Comparison of ENCODE assay signal across 12 cellular contexts in the genomic region with DNA sequence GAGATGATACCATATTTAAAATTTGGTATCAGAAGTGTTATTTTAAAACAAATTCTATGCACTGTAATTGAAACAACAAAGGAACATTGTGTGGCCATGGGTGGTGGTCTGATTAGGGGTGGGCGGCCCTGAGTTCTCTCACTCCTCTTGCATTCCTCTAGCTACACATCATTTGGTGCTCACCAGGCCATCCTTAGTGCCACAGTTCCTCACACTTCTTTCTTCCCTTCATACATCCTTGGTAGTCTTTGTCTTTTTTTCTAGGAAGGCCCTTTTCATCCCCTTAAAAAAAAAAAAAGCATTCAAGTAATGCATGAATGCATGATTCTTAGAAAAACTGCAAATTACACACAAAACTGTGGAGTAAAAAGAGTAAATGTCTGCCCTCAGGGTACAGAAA. TPM values are rescaled to one million over a fixed set of nuclear protein-coding genes. Genes with fewer than 3 reads are reported as not detected.
A peak's percentile ranks its signal among the peaks of the same experiment; 100 is the strongest.
DNase-seq lines count a peak whose midpoint lies in the region; ATAC-seq and TF ChIP-seq lines count a peak whose summit lies in the region.
"Had no signal": no experiment of that assay in that cellular context is flagged by ENCODE, and none has a peak within 500 bp of the region (broad histone marks: within the 10 kb centered on the region; RNA-seq: fewer than 3 reads in every experiment).

No MANE protein-coding gene starts in this region.

- H2AFZ ChIP-seq in mammary epithelial cell (ENCODE audit: low read depth, low read length): no peak overlapping the region

- H3K9me3 Mint-ChIP-seq in nephron: no peaks in the 10 kb centered on the region

- in situ Hi-C loops in mammary epithelial cell (cut with MboI; ENCODE audit: low sequenced_read_pairs in 2 of 2): no loop called here

- H3K9me3 ChIP-seq in BLaER1 treated with 17β-estradiol and CSF1 and Interleukin-3, amounts not matched to agents 10 nM and 100 nM (replicated peaks in 1 of 11): peaks cover 0 to 5% (median 0%) of the 10 kb centered on the region in 11 experiments; a peak in 2 of 22 replicates
- H3K9me3 ChIP-seq in HUES64 (ENCODE audit: insufficient read depth, low read depth, low read length) (no peaks in the 10 kb centered on the region), mammary epithelial cell (replicated peaks; ENCODE audit: insufficient read depth, low read length) (no peaks in the 10 kb centered on the region)

- H3K27me3 ChIP-seq in BLaER1 treated with 17β-estradiol and CSF1 and Interleukin-3, amounts not matched to agents 10 nM and 100 nM: no peaks in the 10 kb centered on the region
- H3K27me3 ChIP-seq in HUES64 (ENCODE audit: insufficient read depth, low read length) (no peaks in the 10 kb centered on the region), mammary epithelial cell (ENCODE audit: insufficient read depth, low read length) (no peaks in the 10 kb centered on the region)

- peaks cover 65% of the 10 kb centered on the region for H3K79me2 ChIP-seq in mammary epithelial cell (ENCODE audit: insufficient read depth, low read length)

- CTCF ChIA-PET in mammary epithelial cell (lab: Charles Lee; ENCODE audit: low non-redundant PET): interaction anchor here (0.7 kb wide), 1 partner anchor 265 kb away, joined by 3 read pairs; no protein-coding TSS in a partner anchor

- ATAC-seq in HG03196 (IDR thresholded peaks at IDR 0.05; ENCODE audit: unreplicated experiment): no peak

- no peak overlapping the region for H3K27ac ChIP-seq in BLaER1 treated with 17β-estradiol and CSF1 and Interleukin-3, amounts not matched to agents 10 nM and 100 nM
- peak overlapping the region; percentile 34 for H3K27ac ChIP-seq in HUES64 (ENCODE audit: low read depth, low read length)
- H3K27ac ChIP-seq in mammary epithelial cell (ENCODE audit: insufficient read depth, low read depth, low read length): peak overlapping the region; percentile 69

- WGBS in HUES64: no CpG with 5 or more reads among the region's 1 CpG
- WGBS in mammary epithelial cell (ENCODE audit: low coverage, missing lambda C conversion rate): 100% methylated on average over 1 of the region's 1 CpG

- H3K36me3 ChIP-seq in BLaER1 treated with 17β-estradiol and CSF1 and Interleukin-3, amounts not matched to agents 10 nM and 100 nM: peaks cover 0 to 63% (median 32%) of the 10 kb centered on the region in 11 experiments; a peak in 15 of 22 replicates
- H3K36me3 ChIP-seq in HUES64 (ENCODE audit: insufficient read depth, low read length) (peaks cover 24% of the 10 kb centered on the region), mammary epithelial cell (ENCODE audit: insufficient read depth, low read length) (peaks cover 9% of the 10 kb centered on the region)

- peaks cover 0 to 37% (median 0%) of the 10 kb centered on the region in 11 experiments; a peak in 8 of 22 replicates for H4K20me1 ChIP-seq in BLaER1 treated with 17β-estradiol and CSF1 and Interleukin-3, amounts not matched to agents 10 nM and 100 nM
- H4K20me1 ChIP-seq in mammary epithelial cell (ENCODE audit: insufficient read depth, low read length): no peaks in the 10 kb centered on the region

- BruUV-seq in mammary epithelial cell (replicated peaks; lab: Mats Ljungman, UMichigan): no TSS peak

- intact Hi-C loops in mammary epithelial cell (cut with micrococcal nuclease): no loop called here

- no peaks in the 10 kb centered on the region for H3K27me3 Mint-ChIP-seq in nephron (ENCODE audit: low read depth)

- peaks cover 40% of the 10 kb centered on the region for H3K4me1 Mint-ChIP-seq in nephron

- peak overlapping the region; percentile 71 to 88 (median 82) for H3K4me3 Mint-ChIP-seq in nephron

- peaks cover 34% of the 10 kb centered on the region for H3K36me3 Mint-ChIP-seq in nephron (ENCODE audit: low read depth)

- dilution Hi-C loops in mammary epithelial cell (cut with HindIII; ENCODE audit: low sequenced_read_pairs): no loop called here

- H3K4me1 ChIP-seq in BLaER1 treated with 17β-estradiol and CSF1 and Interleukin-3, amounts not matched to agents 10 nM and 100 nM: peaks cover 28 to 51% (median 34%) of the 10 kb centered on the region in 10 experiments
- H3K4me1 ChIP-seq in HUES64 (ENCODE audit: insufficient read depth, low read length) (peaks cover 35% of the 10 kb centered on the region), mammary epithelial cell (ENCODE audit: insufficient read depth, low read length) (peaks cover 35% of the 10 kb centered on the region)

- H3K9ac ChIP-seq in BLaER1 treated with 17β-estradiol and CSF1 and Interleukin-3, amounts not matched to agents 10 nM and 100 nM: no peak overlapping the region
- H3K9ac ChIP-seq in HUES64 (ENCODE audit: low read depth, low read length) (peak overlapping the region; percentile 25; the same call in 1 of the 2 replicates), mammary epithelial cell (ENCODE audit: insufficient read depth, low read length) (no peak overlapping the region)

- no peak for TF ChIP-seq CTCF in mammary epithelial cell (conservative IDR thresholded peaks at IDR 0.05 in 1 of 2, IDR thresholded peaks at IDR 0.05 in 1 of 2; ENCODE audit: extremely low read depth in 1 of 2, insufficient read depth in 1 of 2, low read depth in 1 of 2, low read length in 2 of 2)
- no peak for TF ChIP-seq CTCF in nephron (IDR thresholded peaks at IDR 0.05; ENCODE audit: unreplicated experiment in 3 of 3)

- DNase-seq in mammary epithelial cell (no peak), nucleus accumbens (lab: John Stamatoyannopoulos, UW) (no peak), OCI-M1 (lab: John Stamatoyannopoulos, UW) (no peak), NCI-H82 treated with DMSO at 0.1 percent for 48 hours (lab: John Stamatoyannopoulos, UW; ENCODE audit: unreplicated experiment) (no peak)
- DNase-seq: activated naive CD4-positive, alpha-beta T cell treated with anti-CD3 and anti-CD28 coated beads, Interleukin-2, amount 50 U/mL, for 16 hours; NCI-H1694 had no signal

- peak overlapping the region; percentile 54 to 78 (median 63) for H3K27ac Mint-ChIP-seq in nephron

- H3K4me2 ChIP-seq in BLaER1 treated with 17β-estradiol and CSF1 and Interleukin-3, amounts not matched to agents 10 nM and 100 nM: peak overlapping the region in 10 of 11 experiments; percentile 96 to 100 (median 98); a peak in 18 of 22 replicates
- H3K4me2 ChIP-seq in mammary epithelial cell (ENCODE audit: insufficient read depth, low read depth, low read length): peak overlapping the region; percentile 90

- H3K4me3 ChIP-seq in BLaER1 treated with 17β-estradiol and CSF1 and Interleukin-3, amounts not matched to agents 10 nM and 100 nM: no peak overlapping the region; a peak in 1 of 20 replicates
- H3K4me3 ChIP-seq in HUES64 (ENCODE audit: low read length) (peak overlapping the region; percentile 86; the same call in 1 of the 2 replicates), mammary epithelial cell (replicated peaks in 1 of 3; ENCODE audit: insufficient read depth in 1 of 3, low read depth in 2 of 3, low read length in 3 of 3) (peak overlapping the region in 1 of 3 experiments; percentile 13)

RNA-seq across cellular contexts. Expression of gene MANSC4, which starts 2.4 kb away (rescaled TPM):
- polyA plus RNA-seq in HUES64 (2013, experiment 1 of 2): not detected
- polyA plus RNA-seq in HUES64 (2013, experiment 2 of 2): not detected
- not detected for total RNA-seq in mammary epithelial cell
- 0.28 TPM for polyA plus RNA-seq in mammary epithelial cell
- polyA minus RNA-seq in mammary epithelial cell: not detected
- total RNA-seq: endothelial cell of umbilical vein, HT1080 had no signal
- polyA plus RNA-seq: endothelial cell of umbilical vein had no signal

RNA-seq across cellular contexts. Expression of gene KLHL42, which starts 2.4 kb away (rescaled TPM):
- polyA plus RNA-seq in HUES64 (2013, experiment 1 of 2): 13.1 TPM
- polyA plus RNA-seq in HUES64 (2013, experiment 2 of 2): 11.1 TPM
- 10 to 100 TPM; 35.0 to 40.3 TPM for total RNA-seq in mammary epithelial cell
- 21.3 TPM for polyA plus RNA-seq in mammary epithelial cell
- 35.2 TPM for polyA minus RNA-seq in mammary epithelial cell

Comparison
In these comparisons a context has a peak if more than half of its experiments do, and no peak if none do; other contexts are left out.
1. H3K27ac ChIP-seq: peak in HUES64 (single experiment) and mammary epithelial cell (single experiment); none in BLaER1 treated with 17β-estradiol and CSF1 and Interleukin-3, amounts not matched to agents 10 nM and 100 nM (0 of 11).